In the genomic region with DNA sequence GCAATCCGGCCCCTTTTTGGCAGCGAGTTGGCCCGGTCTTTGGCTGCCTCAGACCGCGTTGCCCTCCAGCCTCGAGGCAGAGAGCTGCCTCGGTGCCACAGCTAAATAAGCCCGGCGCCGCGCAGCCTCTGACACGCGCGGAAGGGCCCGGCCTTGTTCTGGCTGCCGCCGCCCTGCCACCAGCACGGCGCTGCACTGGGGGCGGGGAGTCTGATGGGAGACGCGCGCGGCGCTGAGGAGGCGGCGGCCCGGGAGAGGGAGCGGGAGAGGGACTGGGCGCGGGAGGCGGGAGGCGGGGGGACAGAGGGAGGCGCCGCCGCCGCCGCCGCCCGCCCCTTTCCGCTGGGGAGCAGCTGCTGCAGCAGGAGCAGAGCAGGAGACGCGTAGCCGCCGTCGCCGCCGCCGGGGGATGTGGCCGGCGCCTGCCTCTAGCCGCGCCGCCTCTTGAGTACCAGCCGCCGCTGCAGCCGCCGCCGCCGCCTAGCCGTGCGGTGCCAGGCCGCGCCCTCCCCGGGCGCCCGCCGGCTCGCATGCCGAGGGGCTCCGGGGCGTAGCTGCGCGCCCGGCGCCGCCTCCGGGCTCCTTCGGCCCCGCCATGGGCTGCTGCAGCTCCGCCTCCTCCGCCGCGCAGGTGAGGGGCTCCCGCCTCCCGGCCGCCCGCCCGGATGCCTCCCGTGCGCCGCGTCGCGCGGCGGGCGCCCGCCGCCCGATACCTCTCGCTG, we compare ENCODE assay signal across 8 cellular contexts. TPM values are rescaled to one million over a fixed set of nuclear protein-coding genes. Genes with fewer than 3 reads are reported as not detected.
DNase-seq lines count a peak whose midpoint lies in the region; TF ChIP-seq lines count a peak whose summit lies in the region.

TSS of gene SLC44A1 (plus strand) at position 378 of the 722 bp plus-strand sequence. CDS start at position 596, 218 bp downstream.

- no peak within 1 kb of the TSS for H2BK120ac ChIP-seq in H9 (ENCODE audit: low read depth, low read length, poor library complexity, severe bottlenecking)

- H3K36me3 ChIP-seq in ES-I3 (ENCODE audit: insufficient read depth, low read length) (no peaks in the 10 kb centered on the region), stomach (no peaks in the 10 kb centered on the region)

- peak within 1 kb of the TSS; percentile 85 for H4K91ac ChIP-seq in H9 (ENCODE audit: insufficient read length, low read depth, low read length)

- DNase-seq in H9 (peak; percentile 94), M059J (ENCODE audit: low read depth) (peak; percentile 96), SHP77 (lab: John Stamatoyannopoulos, UW) (peak; percentile 90 to 94), activated gamma-delta T cell treated with Interleukin-2 at 50 U/mL for 16 hours (peak; percentile 86), fibroblast of villous mesenchyme (ENCODE audit: low read depth) (peak; percentile 96), neural crest cell (ENCODE audit: low read depth, low spot score) (peak; percentile 90), stomach (peak; percentile 98)

- H3K4me3 Mint-ChIP-seq in H9 (peak within 1 kb of the TSS; percentile 94 to 98), neural crest cell (peak within 1 kb of the TSS; percentile 85)

- no peak within 1 kb of the TSS for H3K23ac ChIP-seq in H9 (ENCODE audit: insufficient read length, low read depth, low read length)

- H2BK5ac ChIP-seq in H9 (ENCODE audit: insufficient read length, low read length), result peak within 1 kb of the TSS; percentile 12

- H3K56ac ChIP-seq in H9 (ENCODE audit: insufficient read length, low read depth, low read length), result no peak within 1 kb of the TSS

- H3K9me3 ChIP-seq in ES-I3 (ENCODE audit: control insufficient read depth, insufficient read depth, low read length), result no peaks in the 10 kb centered on the region
- H3K9me3 ChIP-seq in H9 (ENCODE audit: control insufficient read depth, low read depth, low read length), result no peaks in the 10 kb centered on the region
- H3K9me3 ChIP-seq in stomach, result no peaks in the 10 kb centered on the region

- H4K20me1 ChIP-seq in H9 (ENCODE audit: control insufficient read depth, insufficient read depth, insufficient read length), result no peaks in the 10 kb centered on the region

- no peak within 1 kb of the TSS for H4K5ac ChIP-seq in H9 (ENCODE audit: insufficient read length, low read depth, low read length)

- H2BK15ac ChIP-seq in H9 (ENCODE audit: low read depth, low read length), result no peak within 1 kb of the TSS; the same call in 1 of the 2 replicates

- H2BK20ac ChIP-seq in H9 (ENCODE audit: low read depth, low read length, poor library complexity, severe bottlenecking), result no peak within 1 kb of the TSS

- no peak within 1 kb of the TSS for H4K8ac ChIP-seq in H9 (replicated peaks; ENCODE audit: insufficient read length, low read depth, low read length)

- peak within 1 kb of the TSS; percentile 90 for H3K18ac ChIP-seq in H9 (ENCODE audit: insufficient read length, low read depth, low read length)

- peak in 1 of 4 donors; percentile 16 for TF ChIP-seq POLR2A in stomach (IDR thresholded peaks at IDR 0.05)

- H3K4me1 Mint-ChIP-seq in H9 (peaks cover 70 to 72% of the 10 kb centered on the region in 2 experiments), neural crest cell (peaks cover 6% of the 10 kb centered on the region)

- peaks cover 46% of the 10 kb centered on the region for H3K4me1 ChIP-seq in ES-I3 (ENCODE audit: insufficient read depth, low read length)
- peaks cover 5% of the 10 kb centered on the region; the same call in 1 of the 2 replicates for H3K4me1 ChIP-seq in H9 (ENCODE audit: insufficient read depth, low read length)
- peaks cover 14 to 62% (median 37%) of the 10 kb centered on the region in 4 donors for H3K4me1 ChIP-seq in stomach

- no peak within 1 kb of the TSS for H3K4ac ChIP-seq in H9 (ENCODE audit: low read depth, low read length)

- H3K9me3 Mint-ChIP-seq in H9, result peaks cover 0 to 2% of the 10 kb centered on the region in 2 experiments; a peak in 1 of 5 replicates
- no peaks in the 10 kb centered on the region for H3K9me3 Mint-ChIP-seq in neural crest cell

- H3K14ac ChIP-seq in H9 (ENCODE audit: insufficient read depth, low read length), result peak within 1 kb of the TSS; percentile 90

- peaks cover 9% of the 10 kb centered on the region for H3K23me2 ChIP-seq in H9 (ENCODE audit: insufficient read length, low read depth, low read length, poor library complexity, severe bottlenecking)

- H3T11ph ChIP-seq in H9 (ENCODE audit: low read length), result no peak within 1 kb of the TSS

- peak within 1 kb of the TSS; percentile 98 for H3K4me2 ChIP-seq in H9 (ENCODE audit: insufficient read depth, insufficient read length, low read length)

- H2AFZ ChIP-seq in H9 (ENCODE audit: low read length), result no peak within 1 kb of the TSS

- H3K4me3 ChIP-seq in fibroblast of villous mesenchyme (ENCODE audit: low read depth, low read length), result peak within 1 kb of the TSS; percentile 86
- peak within 1 kb of the TSS; percentile 78 to 96 (median 88) for H3K4me3 ChIP-seq in stomach

- H2BK12ac ChIP-seq in H9 (ENCODE audit: insufficient read length, low read depth, low read length), result peak within 1 kb of the TSS; percentile 33

- no peaks in the 10 kb centered on the region for H3K79me1 ChIP-seq in H9 (ENCODE audit: insufficient read depth, low read depth, low read length, poor library complexity, severe bottlenecking)

- H3K79me2 ChIP-seq in H9 (ENCODE audit: insufficient read depth, low read length), result peaks cover 10% of the 10 kb centered on the region; the same call in 1 of the 2 replicates

- H3K27me3 ChIP-seq in H9 (ENCODE audit: insufficient read depth, low read length) (no peaks in the 10 kb centered on the region), stomach (no peaks in the 10 kb centered on the region)

- H3K9ac ChIP-seq in ES-I3 (ENCODE audit: low read depth, low read length) (peak within 1 kb of the TSS; percentile 70), H9 (ENCODE audit: extremely low read depth, insufficient read length, low read length) (peak within 1 kb of the TSS; percentile 84)

- no peak for TF ChIP-seq EP300 in stomach (IDR thresholded peaks at IDR 0.05)

- H3K27ac ChIP-seq in H9 (ENCODE audit: insufficient read length, low read depth, low read length), result no peak within 1 kb of the TSS
- H3K27ac ChIP-seq in stomach, result peak within 1 kb of the TSS; percentile 91 to 96 (median 93)

- H3K27me3 Mint-ChIP-seq in H9 (ENCODE audit: low read depth) (no peaks in the 10 kb centered on the region), neural crest cell (ENCODE audit: low read depth) (peaks cover 80% of the 10 kb centered on the region)

- intact Hi-C loops in stomach (cut with DNase I; ENCODE audit: low total_unique reads), result no loop called here

- no CpG with 5 or more reads among the region's 102 CpGs for WGBS in H9 (ENCODE audit: extremely low coverage, insufficient read length, low lambda C conversion rate)
- WGBS in stomach, 5 donors, result 0 to 1% (median 1%) methylated on average over 27 to 98 of the region's 102 CpGs

- H2AK5ac ChIP-seq in H9 (ENCODE audit: insufficient read length, low read length), result no peak within 1 kb of the TSS

- H3K27ac Mint-ChIP-seq in H9 (peak within 1 kb of the TSS; percentile 97 to 99 (median 97)), neural crest cell (ENCODE audit: unreplicated experiment) (no peak within 1 kb of the TSS)

- H3K36me3 Mint-ChIP-seq in H9 (ENCODE audit: insufficient read depth in 1 of 3, low read depth in 3 of 3) (no peaks in the 10 kb centered on the region), neural crest cell (ENCODE audit: low read depth) (no peaks in the 10 kb centered on the region)

- no peak for TF ChIP-seq CTCF in H9 (conservative IDR thresholded peaks at IDR 0.05)
- TF ChIP-seq CTCF in fibroblast of villous mesenchyme (IDR thresholded peaks at IDR 0.05; ENCODE audit: insufficient read depth, low read depth, low read length), result no peak
- TF ChIP-seq CTCF in neural crest cell (conservative IDR thresholded peaks at IDR 0.05), result no peak
- TF ChIP-seq CTCF in stomach (IDR thresholded peaks at IDR 0.05), result no peak

RNA-seq across cellular contexts. Expression of gene SLC44A1, which starts in this region (rescaled TPM):
- total RNA-seq in H9 (2021), result 59.6 and 60.7 TPM in 2 replicates
- total RNA-seq in M059J (2014; rRNA removed; shearing (Covaris generic)), result 46.1 and 55.4 TPM in 2 replicates
- 22.5 and 37.1 TPM in 2 replicates for total RNA-seq in fibroblast of villous mesenchyme
- 13.7 and 13.9 TPM in 2 replicates for total RNA-seq in neural crest cell
- 10 to 100 TPM; 10.5 to 82.8 (median 22.8) TPM for total RNA-seq in stomach
- 1 to 10 TPM; 5.7 to 8.4 (median 7.2) TPM for polyA plus RNA-seq in stomach
